ENCODE assay signal across 1 cellular context in genomic region chr7:113521468-113521867, GRCh38.
TF ChIP-seq lines count a peak whose summit lies in the region.

No MANE protein-coding gene starts in this region.

TF ChIP-seq in SK-N-SH, 30 proteins besides CTCF, POLR2A, EP300 and RAD21 (continued from another document):
- no peak for TF ChIP-seq IRF3 (IDR thresholded peaks at IDR 0.05; ENCODE audit: low read depth, low read length)
- TF ChIP-seq TEAD4 (IDR thresholded peaks at IDR 0.05; ENCODE audit: borderline replicate concordance, insufficient read depth): no peak
- no peak for TF ChIP-seq SMC3 (IDR thresholded peaks at IDR 0.05; ENCODE audit: low read depth, low read length)
- TF ChIP-seq POLR2AphosphoS5 (IDR thresholded peaks at IDR 0.05; ENCODE audit: low read depth, low read length): no peak
- TF ChIP-seq ZBTB33 (IDR thresholded peaks at IDR 0.05; ENCODE audit: borderline replicate concordance, low read depth): no peak
- TF ChIP-seq GABPA (IDR thresholded peaks at IDR 0.05; ENCODE audit: low read depth): no peak
- no peak for TF ChIP-seq TAF1 (IDR thresholded peaks at IDR 0.05; ENCODE audit: borderline replicate concordance, low read depth, low read length)
- TF ChIP-seq USF2 (IDR thresholded peaks at IDR 0.05; ENCODE audit: borderline replicate concordance, low read depth, low read length): no peak
